Comparison of ENCODE assay signal across 12 cellular contexts in the genomic region with DNA sequence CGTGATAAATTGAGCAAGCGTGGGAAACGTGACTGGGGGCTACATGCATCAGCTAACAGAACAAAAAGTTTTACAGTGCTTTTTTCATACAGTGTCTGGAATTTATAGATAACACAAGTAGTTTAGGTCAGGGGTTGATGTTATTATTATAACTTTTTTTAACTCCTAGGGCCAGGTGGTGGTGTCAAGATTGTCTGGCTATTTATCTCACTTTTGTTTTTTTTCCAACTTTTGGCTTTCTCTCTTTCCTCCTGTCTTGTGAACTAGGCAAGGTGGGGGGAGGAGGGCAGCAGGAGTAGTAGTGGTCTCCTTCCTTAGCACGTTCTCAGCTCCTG. TPM values are rescaled to one million over a fixed set of nuclear protein-coding genes. Genes with fewer than 3 reads are reported as not detected.
"Had no signal": no experiment of that assay in that cellular context is flagged by ENCODE, and none has a peak within 500 bp of the region (broad histone marks: within the 10 kb centered on the region; RNA-seq: fewer than 3 reads in every experiment).

No MANE protein-coding gene starts in this region.

RNA-seq across cellular contexts. Expression of a gene that starts 42.9 kb away (rescaled TPM):
- total RNA-seq: bronchial epithelial cell, dermis blood vessel endothelial cell, esophagus muscularis mucosa, foreskin keratinocyte, heart left ventricle, kidney epithelial cell, lower leg skin, mesothelial cell of epicardium, psoas muscle, sigmoid colon, uterus had no signal
- polyA plus RNA-seq: foreskin keratinocyte, heart left ventricle, sigmoid colon, small intestine had no signal
